8 cellular contexts compared by ENCODE assay signal in the genomic region with DNA sequence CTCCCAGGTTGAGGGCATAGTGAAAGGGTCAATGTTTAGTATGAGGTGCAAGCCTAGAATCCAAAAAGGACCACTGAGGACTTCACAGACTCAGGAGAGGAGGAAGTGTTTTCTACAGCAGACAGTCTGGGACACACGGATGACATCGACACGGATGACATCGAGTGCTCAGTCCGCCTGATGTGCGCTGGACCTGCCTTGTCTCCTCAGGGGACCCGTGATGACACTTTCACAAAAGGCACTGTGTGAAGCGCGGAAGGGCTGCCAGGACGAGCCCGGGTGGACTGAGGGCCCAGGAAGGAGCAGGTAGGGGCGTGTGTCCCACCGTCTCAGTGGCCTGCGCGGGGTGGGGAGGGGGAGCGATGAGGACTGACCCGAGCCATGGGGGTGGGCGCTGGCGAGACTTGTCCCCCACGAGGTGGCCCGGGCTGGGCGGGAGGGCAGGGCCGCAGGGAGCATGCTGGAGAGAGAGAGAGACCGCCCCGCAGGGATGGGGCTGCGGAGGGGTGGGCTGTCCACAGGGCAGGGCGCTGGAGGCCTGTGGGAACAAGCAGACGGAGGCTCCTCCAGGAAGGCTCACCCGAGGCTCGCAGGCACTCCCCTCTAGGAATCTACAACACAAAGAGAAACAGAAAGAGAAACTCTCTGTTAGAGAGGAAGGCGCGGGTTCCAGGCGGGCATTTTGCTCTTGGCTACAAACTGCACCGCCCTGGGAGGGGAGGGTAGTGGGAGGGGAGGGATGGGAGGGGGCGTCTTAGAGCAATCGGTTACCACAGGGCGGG. TPM values are rescaled to one million over a fixed set of nuclear protein-coding genes. Genes with fewer than 3 reads are reported as not detected.
DNase-seq lines count a peak whose midpoint lies in the region; ATAC-seq lines count a peak whose summit lies in the region.

No MANE protein-coding gene starts in this region.

- peak overlapping the region; percentile 91 for H3K27ac ChIP-seq in CD8-positive, alpha-beta memory T cell (ENCODE audit: low read depth, low read length)
- H3K27ac ChIP-seq in angular gyrus (ENCODE audit: low read depth, low read length) (peak overlapping the region; percentile 41), rectal smooth muscle tissue (ENCODE audit: low read depth, low read length) (peak overlapping the region; percentile 45)

- peaks cover 4 to 40% (median 17%) of the 10 kb centered on the region in 3 donors for H3K36me3 Mint-ChIP-seq in CD8-positive, alpha-beta memory T cell

- peaks cover 3% of the 10 kb centered on the region for H3K36me3 ChIP-seq in CD8-positive, alpha-beta memory T cell (ENCODE audit: insufficient read depth, low read length)
- H3K36me3 ChIP-seq in rectal smooth muscle tissue (ENCODE audit: control insufficient read depth, insufficient read depth, low read length), result peaks cover 15% of the 10 kb centered on the region

- DNase-seq in CD8-positive, alpha-beta memory T cell, result peak; percentile 52 to 80 (median 67)
- peak; percentile 60 for DNase-seq in SKM-1 treated with dmso at 0.1 percent for 144 hours (lab: John Stamatoyannopoulos, UW; ENCODE audit: unreplicated experiment)
- no peak for DNase-seq in NCI-H2227 (lab: John Stamatoyannopoulos, UW; ENCODE audit: unreplicated experiment)

- no peaks in the 10 kb centered on the region for H3K9me3 ChIP-seq in CD8-positive, alpha-beta memory T cell (ENCODE audit: low read length)

- H3K27me3 Mint-ChIP-seq in CD8-positive, alpha-beta memory T cell, result peaks cover 0 to 20% of the 10 kb centered on the region in 2 donors

- peak overlapping the region; percentile 44 for H3K4me3 ChIP-seq in CD8-positive, alpha-beta memory T cell (ENCODE audit: low read length)
- no peak overlapping the region for H3K4me3 ChIP-seq in rectal smooth muscle tissue (ENCODE audit: low read length)

- H3K27ac Mint-ChIP-seq in CD8-positive, alpha-beta memory T cell, result peak overlapping the region; percentile 97 to 100 (median 100)

- H3K4me1 Mint-ChIP-seq in CD8-positive, alpha-beta memory T cell, result peaks cover 75 to 95% (median 94%) of the 10 kb centered on the region in 3 donors

- CTCF ChIA-PET in CD8-positive, alpha-beta memory T cell (lab: Charles Lee), result interaction anchor here (1.1 to 2.1 kb wide), 5 partner anchors 17 to 127 kb away, joined by 3 to 9 read pairs (median 4); no protein-coding TSS in a partner anchor

- POLR2A ChIA-PET in CD8-positive, alpha-beta memory T cell (lab: Charles Lee), result interaction anchor here (0.6 to 5.0 kb wide), 10 partner anchors 9 to 154 kb away, joined by 3 to 29 read pairs (median 4); partner anchors contain the start of gene FNBP1

- no peaks in the 10 kb centered on the region for H3K27me3 ChIP-seq in CD8-positive, alpha-beta memory T cell (ENCODE audit: insufficient read depth, low read length, poor library complexity, severe bottlenecking)
- H3K27me3 ChIP-seq in rectal smooth muscle tissue (ENCODE audit: control insufficient read depth, insufficient read depth, low read length), result no peaks in the 10 kb centered on the region

- no peak overlapping the region for H3K9ac ChIP-seq in rectal smooth muscle tissue (ENCODE audit: low read length)

- peaks cover 82% of the 10 kb centered on the region for H3K4me1 ChIP-seq in CD8-positive, alpha-beta memory T cell (ENCODE audit: insufficient read depth, low read length)
- peaks cover 38% of the 10 kb centered on the region for H3K4me1 ChIP-seq in rectal smooth muscle tissue (ENCODE audit: control insufficient read depth, insufficient read depth, low read length)

- no peaks in the 10 kb centered on the region for H3K9me3 Mint-ChIP-seq in CD8-positive, alpha-beta memory T cell

- peak overlapping the region; percentile 83 to 96 (median 89) for H3K4me3 Mint-ChIP-seq in CD8-positive, alpha-beta memory T cell

- no peak for ATAC-seq in GM21390 (IDR thresholded peaks at IDR 0.05; ENCODE audit: unreplicated experiment)
- ATAC-seq in HG03139 (IDR thresholded peaks at IDR 0.05; ENCODE audit: unreplicated experiment), result no peak
- no peak for ATAC-seq in GM21360 (IDR thresholded peaks at IDR 0.05; ENCODE audit: unreplicated experiment)

RNA-seq across cellular contexts. Expression of gene USP20, which starts 54.9 kb away (rescaled TPM):
- total RNA-seq in CD8-positive, alpha-beta memory T cell, result 10 to 100 TPM; 50.2 to 50.8 TPM
- polyA plus RNA-seq in CD8-positive, alpha-beta memory T cell, result 50.3 TPM

RNA-seq across cellular contexts. Expression of gene C9orf78, which starts 55.1 kb away (rescaled TPM):
- 10 to 100 TPM; 71.4 to 76.4 TPM for total RNA-seq in CD8-positive, alpha-beta memory T cell
- 249 TPM for polyA plus RNA-seq in CD8-positive, alpha-beta memory T cell

Comparison
In these comparisons a context has a peak if more than half of its experiments do, and no peak if none do; other contexts are left out.
1. H3K27ac ChIP-seq: peak in every context shown above with its lines; median percentile 91 in CD8-positive, alpha-beta memory T cell; 45 in rectal smooth muscle tissue; 41 in angular gyrus.